ENCODE assay signal across 16 cellular contexts in genomic region chr2:234847364-234847635, GRCh38.
DNase-seq lines count a peak whose midpoint lies in the region; ATAC-seq and TF ChIP-seq lines count a peak whose summit lies in the region.
"Had no signal": no experiment of that assay in that cellular context is flagged by ENCODE, and none has a peak within 500 bp of the region (broad histone marks: within the 10 kb centered on the region; RNA-seq: fewer than 3 reads in every experiment).

No MANE protein-coding gene starts in this region.

- DNase-seq in islet precursor cell (peak; percentile 82), trophoblast cell (no peak), posterior vena cava (ENCODE audit: low spot score) (no peak)
- no peak for DNase-seq in activated CD4-positive, alpha-beta memory T cell treated with anti-CD3 and anti-CD28 coated beads, Interleukin-2, amount 10 ng/mL, durations not matched to agents 7 days and 5 days
- DNase-seq: C1 segment of cervical spinal cord; Calu3; CD4-positive, alpha-beta memory T cell; COR-L47; DMS53; DMS79 treated with DMSO at 0.1 percent for 48 hours; GM23248; H7; HCEC 1CT had no signal

- H2BK120ac ChIP-seq in trophoblast cell (ENCODE audit: insufficient read depth, low read length, poor library complexity), result no peak overlapping the region

- H3K9me3 Mint-ChIP-seq in activated CD4-positive, alpha-beta memory T cell treated with anti-CD3 and anti-CD28 coated beads, Interleukin-2, amount 10 ng/mL, durations not matched to agents 7 days and 5 days, result no peaks in the 10 kb centered on the region
- H3K9me3 Mint-ChIP-seq: CD4-positive, alpha-beta memory T cell had no signal

- H2AFZ ChIP-seq in trophoblast cell (ENCODE audit: insufficient read depth, low read length, poor library complexity), result no peak overlapping the region
- H2AFZ ChIP-seq: GM23248 had no signal

- H3K4me1 ChIP-seq in liver (ENCODE audit: control insufficient read depth in 4 of 4, insufficient read depth in 4 of 4, low read length in 3 of 4), result peaks cover 16 to 46% (median 33%) of the 10 kb centered on the region in 4 donors
- H3K4me1 ChIP-seq in mesodermal cell (ENCODE audit: control insufficient read depth, insufficient read depth, low read length, poor library complexity, severe bottlenecking), result peaks cover 14% of the 10 kb centered on the region
- peaks cover 9 to 15% of the 10 kb centered on the region in 2 experiments for H3K4me1 ChIP-seq in trophoblast cell (ENCODE audit: control insufficient read depth in 1 of 2, insufficient read depth in 2 of 2, low read length in 2 of 2)

- H3K4ac ChIP-seq in trophoblast cell (ENCODE audit: low read depth, low read length), result no peak overlapping the region

- H3K4me3 ChIP-seq in liver (ENCODE audit: low read depth in 1 of 3, low read length in 3 of 3) (no peak overlapping the region), mesodermal cell (ENCODE audit: extremely low read depth, insufficient read depth, low read length, poor library complexity, severe bottlenecking) (no peak overlapping the region), trophoblast cell (ENCODE audit: low read depth, low read length) (no peak overlapping the region)
- H3K4me3 ChIP-seq: GM23248 had no signal

- no peak overlapping the region for H3K18ac ChIP-seq in trophoblast cell (ENCODE audit: low read length)

- no peak overlapping the region for H3K4me3 Mint-ChIP-seq in activated CD4-positive, alpha-beta memory T cell treated with anti-CD3 and anti-CD28 coated beads, Interleukin-2, amount 10 ng/mL, durations not matched to agents 7 days and 5 days

- no peak overlapping the region for H3K4me2 ChIP-seq in trophoblast cell (ENCODE audit: low read length)

- POLR2A ChIA-PET in activated CD4-positive, alpha-beta memory T cell treated with anti-CD3 and anti-CD28 coated beads, Interleukin-2, amount 10 ng/mL, durations not matched to agents 7 days and 5 days (lab: Charles Lee), result no interaction called here

- TF ChIP-seq RAD21 in liver (IDR thresholded peaks at IDR 0.05), result no peak

- no peak for TF ChIP-seq CTCF in liver (IDR thresholded peaks at IDR 0.05; ENCODE audit: low read depth, low read length, missing input control)

- no peak overlapping the region for H3K27ac Mint-ChIP-seq in activated CD4-positive, alpha-beta memory T cell treated with anti-CD3 and anti-CD28 coated beads, Interleukin-2, amount 10 ng/mL, durations not matched to agents 7 days and 5 days

- H3K27me3 Mint-ChIP-seq in activated CD4-positive, alpha-beta memory T cell treated with anti-CD3 and anti-CD28 coated beads, Interleukin-2, amount 10 ng/mL, durations not matched to agents 7 days and 5 days, result peaks cover 2% of the 10 kb centered on the region

- H3K27me3 ChIP-seq in liver (ENCODE audit: control insufficient read depth in 4 of 4, insufficient read depth in 4 of 4, low read length in 3 of 4) (no peaks in the 10 kb centered on the region), trophoblast cell (ENCODE audit: insufficient read depth, low read length) (no peaks in the 10 kb centered on the region)

- H4K91ac ChIP-seq in trophoblast cell (ENCODE audit: low read depth, low read length), result peak overlapping the region; percentile 53

- H3K4me1 Mint-ChIP-seq in activated CD4-positive, alpha-beta memory T cell treated with anti-CD3 and anti-CD28 coated beads, Interleukin-2, amount 10 ng/mL, durations not matched to agents 7 days and 5 days, result no peaks in the 10 kb centered on the region
- H3K4me1 Mint-ChIP-seq: CD4-positive, alpha-beta memory T cell had no signal

- H3K27ac ChIP-seq in liver (ENCODE audit: low read depth in 1 of 2, low read length in 2 of 2), result peak overlapping the region; percentile 10 to 88
- peak overlapping the region; percentile 17 for H3K27ac ChIP-seq in mesodermal cell (ENCODE audit: low read depth, low read length, severe bottlenecking)
- H3K27ac ChIP-seq in trophoblast cell (ENCODE audit: low read depth, low read length), result no peak overlapping the region
- H3K27ac ChIP-seq: GM23248 had no signal

- H4K8ac ChIP-seq in trophoblast cell (ENCODE audit: low read depth, low read length), result no peak overlapping the region

- H3K23ac ChIP-seq in trophoblast cell (ENCODE audit: low read length), result no peak overlapping the region

- 65% methylated on average over 6 of the region's 6 CpGs for WGBS in liver
- 94 to 95% methylated on average over 5 to 6 of the region's 6 CpGs for WGBS in mesodermal cell (ENCODE audit: insufficient coverage in 2 of 2), 2 experiments
- WGBS in trophoblast cell (ENCODE audit: extremely low coverage, insufficient coverage, insufficient read length), result no CpG with 5 or more reads among the region's 6 CpGs

- ATAC-seq in HG03571 (IDR thresholded peaks at IDR 0.05; ENCODE audit: unreplicated experiment), result no peak

- no peaks in the 10 kb centered on the region for H3K36me3 Mint-ChIP-seq in activated CD4-positive, alpha-beta memory T cell treated with anti-CD3 and anti-CD28 coated beads, Interleukin-2, amount 10 ng/mL, durations not matched to agents 7 days and 5 days (ENCODE audit: low read depth)
- H3K36me3 Mint-ChIP-seq: CD4-positive, alpha-beta memory T cell had no signal

- no peak overlapping the region for H4K12ac ChIP-seq in trophoblast cell (ENCODE audit: low read depth, low read length)

- H3K9ac ChIP-seq in liver (ENCODE audit: low read depth in 1 of 2, low read length in 2 of 2), result no peak overlapping the region
- no peak overlapping the region for H3K9ac ChIP-seq in trophoblast cell (ENCODE audit: low read length)
- H3K9ac ChIP-seq: GM23248 had no signal

- intact Hi-C loops in posterior vena cava (cut with DNase I), result no loop called here

- H3K79me1 ChIP-seq in trophoblast cell (ENCODE audit: low read length), result peaks cover 7% of the 10 kb centered on the region

- H2AK5ac ChIP-seq in trophoblast cell (ENCODE audit: low read length), result no peak overlapping the region

- H3K36me3 ChIP-seq in liver (ENCODE audit: control insufficient read depth in 4 of 4, insufficient read depth in 3 of 4, low read depth in 1 of 4, low read length in 3 of 4) (no peaks in the 10 kb centered on the region), mesodermal cell (ENCODE audit: control insufficient read depth, insufficient read depth, low read length) (no peaks in the 10 kb centered on the region), trophoblast cell (ENCODE audit: control insufficient read depth in 1 of 2, insufficient read depth in 2 of 2, low read length in 2 of 2) (no peaks in the 10 kb centered on the region)

- H3K9me3 ChIP-seq in liver (ENCODE audit: control insufficient read depth in 4 of 4, low read length in 3 of 4), result no peaks in the 10 kb centered on the region
- peaks cover 5% of the 10 kb centered on the region for H3K9me3 ChIP-seq in mesodermal cell (ENCODE audit: control insufficient read depth, low read length)
- no peaks in the 10 kb centered on the region for H3K9me3 ChIP-seq in trophoblast cell (ENCODE audit: insufficient read depth, low read depth, low read length)

- no peak overlapping the region for H2BK12ac ChIP-seq in trophoblast cell (ENCODE audit: low read length)

- no peak overlapping the region for H3K14ac ChIP-seq in trophoblast cell (ENCODE audit: low read length)

- H3K79me2 ChIP-seq in trophoblast cell (ENCODE audit: control insufficient read depth, insufficient read depth, low read length, poor library complexity), result no peaks in the 10 kb centered on the region

- H2BK5ac ChIP-seq in trophoblast cell (ENCODE audit: low read depth, low read length, poor library complexity), result no peak overlapping the region

- CTCF ChIA-PET in activated CD4-positive, alpha-beta memory T cell treated with anti-CD3 and anti-CD28 coated beads, Interleukin-2, amount 10 ng/mL, durations not matched to agents 7 days and 5 days (lab: Charles Lee), result no interaction called here

TF ChIP-seq in liver, 16 proteins besides CTCF, POLR2A, EP300 and RAD21:
- TF ChIP-seq EGR1 (IDR thresholded peaks at IDR 0.05; ENCODE audit: low read depth in 2 of 2), result no peak
TF ChIP-seq in liver: peak in this region for 0.
